In genomic region chr4:98744372-98745150, GRCh38 we compare ENCODE assay signal across 19 cellular contexts.
DNase-seq lines count a peak whose midpoint lies in the region; ATAC-seq, FAIRE-seq and TF ChIP-seq lines count a peak whose summit lies in the region.
"Had no signal": no experiment of that assay in that cellular context is flagged by ENCODE, and none has a peak within 500 bp of the region (broad histone marks: within the 10 kb centered on the region; RNA-seq: fewer than 3 reads in every experiment).

No MANE protein-coding gene starts in this region.

- H4K20me1 ChIP-seq in K562 (replicated peaks; ENCODE audit: control insufficient read depth, insufficient read depth, low read length), result no peaks in the 10 kb centered on the region

- H2AFZ ChIP-seq in K562 (ENCODE audit: low read depth, low read length), result no peak overlapping the region
- H2AFZ ChIP-seq: GM23248 had no signal

- TF ChIP-seq POLR2A in K562 (conservative IDR thresholded peaks at IDR 0.05), result no peak
- TF ChIP-seq POLR2A in body of pancreas (IDR thresholded peaks at IDR 0.05), result no peak

- CTCF ChIA-PET in K562 (lab: Yijun Ruan, JAX; ENCODE audit: low intra/inter-chr PET ratio), result interaction anchor here (0.6 kb wide), 2 partner anchors 249 to 310 kb away, joined by 4 to 6 read pairs; no protein-coding TSS in a partner anchor

- intact Hi-C loops in K562 (cut with micrococcal nuclease), result loop anchor here (1.0 to 5.0 kb wide), 7 partner anchors 83 to 663 kb away; partner anchors contain the start of genes EIF4E and METAP1
- intact Hi-C loops in left colon (cut with DNase I, micrococcal nuclease), result no loop called here
- intact Hi-C loops in posterior vena cava (cut with DNase I), result no loop called here
- intact Hi-C loops in body of pancreas (cut with DNase I), result no loop called here

- no peak overlapping the region for H3K27ac ChIP-seq in K562 (ENCODE audit: extremely low read depth, low read depth, low read length)
- no peak overlapping the region for H3K27ac ChIP-seq in body of pancreas
- H3K27ac ChIP-seq: GM23248, HL-60, SJSA1 had no signal

- H3K9ac ChIP-seq in K562 (ENCODE audit: insufficient read depth in 1 of 2, low read depth in 2 of 2, low read length in 2 of 2), result no peak overlapping the region
- H3K9ac ChIP-seq: GM23248 had no signal

- 28% methylated on average over 3 of the region's 4 CpGs for WGBS in K562 (ENCODE audit: insufficient coverage, low coverage, missing lambda C conversion rate)
- WGBS in body of pancreas, 2 donors, result 80 to 84% methylated on average over 4 of the region's 4 CpGs

- ATAC-seq in K562 (no peak), left colon (peak; percentile 22), body of pancreas (no peak)
- ATAC-seq: PC-3 had no signal

- TF ChIP-seq RAD21 in Ishikawa (IDR thresholded peaks at IDR 0.05; ENCODE audit: low read depth), result no peak
- no peak for TF ChIP-seq RAD21 in K562 (CRISPR knock-in tag; conservative IDR thresholded peaks at IDR 0.05 in 1 of 2, IDR thresholded peaks at IDR 0.05 in 1 of 2)

- H3K9me3 ChIP-seq in K562 (replicated peaks; ENCODE audit: control insufficient read depth, insufficient read depth, low read depth, low read length) (no peaks in the 10 kb centered on the region), body of pancreas (no peaks in the 10 kb centered on the region)
- H3K9me3 ChIP-seq: SJSA1 had no signal

- TF ChIP-seq EP300 in Ishikawa (IDR thresholded peaks at IDR 0.05; ENCODE audit: borderline replicate concordance) (no peak), K562 (IDR thresholded peaks at IDR 0.05; ENCODE audit: low read length) (no peak)

- POLR2A ChIA-PET in K562 (lab: Yijun Ruan, JAX), result no interaction called here

- H3K9me1 ChIP-seq in K562 (ENCODE audit: control insufficient read depth, insufficient read depth, low read length), result no peaks in the 10 kb centered on the region

- TF ChIP-seq CTCF in K562 (IDR thresholded peaks at IDR 0.05 in 2 of 3, conservative IDR thresholded peaks at IDR 0.05 in 1 of 3; ENCODE audit: insufficient read depth in 2 of 3, low read depth in 1 of 3, low read length in 3 of 3) (no peak), body of pancreas (IDR thresholded peaks at IDR 0.05) (no peak)

- no peak overlapping the region for H3K4me3 ChIP-seq in K562
- H3K4me3 ChIP-seq in body of pancreas, result no peak overlapping the region
- H3K4me3 ChIP-seq: GM23248, SJSA1 had no signal

- DNase-seq in DMS79 (lab: John Stamatoyannopoulos, UW) (peak; percentile 7), K562 (ENCODE audit: extremely low read depth in 1 of 4, low spot score in 3 of 4) (no peak), left colon (no peak), CD1c-positive myeloid dendritic cell (ENCODE audit: extremely low spot score) (no peak), posterior vena cava (ENCODE audit: low spot score) (no peak), body of pancreas (no peak), hypothalamus (lab: John Stamatoyannopoulos, UW) (no peak)
- DNase-seq: Calu3; CD4-positive, alpha-beta T cell; KG1; NCI-H1436; NCI-H2029; NCI-H345 had no signal

- H3K4me1 ChIP-seq in K562 (replicated peaks in 1 of 2; ENCODE audit: control insufficient read depth in 2 of 2, insufficient read depth in 2 of 2, low read length in 2 of 2) (no peaks in the 10 kb centered on the region; a peak in 1 of 5 replicates), body of pancreas (no peaks in the 10 kb centered on the region)
- H3K4me1 ChIP-seq: SJSA1 had no signal

- no peaks in the 10 kb centered on the region for H3K79me2 ChIP-seq in K562 (ENCODE audit: control insufficient read depth, insufficient read depth, low read length)

- no peak overlapping the region for H3K4me2 ChIP-seq in K562 (ENCODE audit: insufficient read depth, low read length)

- no peak for FAIRE-seq in K562 (lab: Jason Lieb, UNC)
- FAIRE-seq: GM12892 had no signal

- H3K27me3 ChIP-seq in K562 (ENCODE audit: control insufficient read depth in 2 of 2, insufficient read depth in 2 of 2, low read length in 2 of 2) (no peaks in the 10 kb centered on the region), body of pancreas (no peaks in the 10 kb centered on the region)
- H3K27me3 ChIP-seq: SJSA1 had no signal

- in situ Hi-C loops in K562 (cut with MboI), result loop anchor here (10.0 kb wide), 2 partner anchors 310 to 660 kb away; no protein-coding TSS in a partner anchor

- BruUV-seq in K562 (replicated peaks; lab: Mats Ljungman, UMichigan), result no TSS peak

- H3K36me3 ChIP-seq in K562 (ENCODE audit: control insufficient read depth, insufficient read depth, low read length) (no peaks in the 10 kb centered on the region), body of pancreas (replicated peaks in 1 of 2; ENCODE audit: insufficient read depth in 1 of 2, low read depth in 2 of 2) (no peaks in the 10 kb centered on the region)
- H3K36me3 ChIP-seq: SJSA1 had no signal

TF ChIP-seq in Ishikawa, 13 proteins besides CTCF, POLR2A, EP300 and RAD21:
- TF ChIP-seq NFIC (IDR thresholded peaks at IDR 0.05) (peak; percentile 41; the same call in 1 of the 2 replicates), TCF12 (IDR thresholded peaks at IDR 0.05; ENCODE audit: low read depth) (no peak)
TF ChIP-seq in Ishikawa: peak in this region for 1.

TF ChIP-seq in K562, 482 proteins besides CTCF, POLR2A, EP300 and RAD21:
- TF ChIP-seq HMBOX1 (IDR thresholded peaks at IDR 0.05) (no peak), FOXM1 (IDR thresholded peaks at IDR 0.05; ENCODE audit: low read depth) (no peak), FOXM1 (CRISPR knock-in tag; IDR thresholded peaks at IDR 0.05; ENCODE audit: low read depth) (no peak), KAT7 (CRISPR knock-in tag; IDR thresholded peaks at IDR 0.05; ENCODE audit: borderline replicate concordance) (no peak), CBFA2T3 (IDR thresholded peaks at IDR 0.05) (no peak), CTBP1 (IDR thresholded peaks at IDR 0.05; ENCODE audit: borderline replicate concordance) (no peak), HNRNPK (IDR thresholded peaks at IDR 0.05; ENCODE audit: low read depth, low read length, poor library complexity, severe bottlenecking) (no peak), NFIC (IDR thresholded peaks at IDR 0.05) (peak; percentile 73), NEUROD1 (IDR thresholded peaks at IDR 0.05; ENCODE audit: borderline replicate concordance, low read depth, low read length, partially characterized antibody) (no peak)
TF ChIP-seq in K562: peak in this region for 1.
